ENCODE assay signal across 8 cellular contexts in genomic region chr4:15681372-15682339, GRCh38. TPM values are rescaled to one million over a fixed set of nuclear protein-coding genes. Genes with fewer than 3 reads are reported as not detected.
DNase-seq lines count a peak whose midpoint lies in the region; ATAC-seq, FAIRE-seq and TF ChIP-seq lines count a peak whose summit lies in the region.

Gene FAM200B (plus strand): TSS chr4:15681827. CDS start chr4:15686978, 5,151 bp downstream.

- H2AK5ac ChIP-seq in trophoblast cell (ENCODE audit: low read length): peak within 1 kb of the TSS; percentile 95

- no peaks in the 10 kb centered on the region for H3K9me3 Mint-ChIP-seq in T-cell

- intact Hi-C loops in cardiac septum (cut with DNase I): loop anchor here (1.0 kb wide), 1 partner anchor 26 kb away; the partner anchor contains the start of gene FBXL5
- intact Hi-C loops in transverse colon (cut with DNase I; ENCODE audit: low total_unique reads): no loop called here

- in situ Hi-C loops in transverse colon (cut with MboI; ENCODE audit: low pct_ligation_motif_present in 1 of 4, low pct_unique_long_range_greater_than_20kb in 1 of 4, low sequenced_read_pairs in 3 of 4): no loop called here

- no peaks in the 10 kb centered on the region for H3K9me3 ChIP-seq in trophoblast cell (ENCODE audit: insufficient read depth, low read depth, low read length)
- no peaks in the 10 kb centered on the region for H3K9me3 ChIP-seq in transverse colon

- H2AFZ ChIP-seq in trophoblast cell (ENCODE audit: insufficient read depth, low read length, poor library complexity): peak within 1 kb of the TSS; percentile 92

- peaks cover 38 to 40% (median 40%) of the 10 kb centered on the region in 3 donors for H3K4me1 Mint-ChIP-seq in T-cell

- H3K18ac ChIP-seq in trophoblast cell (ENCODE audit: low read length): peak within 1 kb of the TSS; percentile 97

- POLR2A ChIA-PET in T-cell (lab: Charles Lee): interaction anchor here (0.5 to 1.0 kb wide), 3 partner anchors 26 to 679 kb away, joined by 3 to 9 read pairs (median 4); partner anchors contain the start of gene CPEB2 (in 1 of the 2)

- H3K27ac Mint-ChIP-seq in T-cell: peak within 1 kb of the TSS; percentile 97 to 98

- H2BK12ac ChIP-seq in trophoblast cell (ENCODE audit: low read length): peak within 1 kb of the TSS; percentile 58

- ATAC-seq in HG02840 (IDR thresholded peaks at IDR 0.05; ENCODE audit: low FRiP score, unreplicated experiment) (peak; percentile 95), T-cell (replicated peaks in 1 of 4) (peak; percentile 95 to 99 (median 98))

- H4K91ac ChIP-seq in trophoblast cell (ENCODE audit: low read depth, low read length): peak within 1 kb of the TSS; percentile 98

- H3K27me3 ChIP-seq in trophoblast cell (ENCODE audit: insufficient read depth, low read length) (no peaks in the 10 kb centered on the region), transverse colon (no peaks in the 10 kb centered on the region)

- peak; percentile 65; the same call in 1 of the 2 replicates for TF ChIP-seq POLR2A in GM12891 (IDR thresholded peaks at IDR 0.05; ENCODE audit: low read depth, low read length)
- TF ChIP-seq POLR2A in transverse colon (IDR thresholded peaks at IDR 0.05): peak; percentile 96

- H3K27me3 Mint-ChIP-seq in T-cell: no peaks in the 10 kb centered on the region

- H3K27ac ChIP-seq in adipose tissue (ENCODE audit: low read depth, low read length) (peak within 1 kb of the TSS; percentile 70), trophoblast cell (ENCODE audit: low read depth, low read length) (peak within 1 kb of the TSS; percentile 99), transverse colon (peak within 1 kb of the TSS; percentile 92 to 97 (median 94))

- peak within 1 kb of the TSS; percentile 78 for H2BK120ac ChIP-seq in trophoblast cell (ENCODE audit: insufficient read depth, low read length, poor library complexity)

- peak within 1 kb of the TSS; percentile 98 for H3K14ac ChIP-seq in trophoblast cell (ENCODE audit: low read length)

- H3K4me1 ChIP-seq in trophoblast cell (ENCODE audit: control insufficient read depth in 1 of 2, insufficient read depth in 2 of 2, low read length in 2 of 2): peaks cover 2 to 8% of the 10 kb centered on the region in 2 experiments
- peaks cover 4 to 24% (median 21%) of the 10 kb centered on the region in 4 donors for H3K4me1 ChIP-seq in transverse colon

- H4K8ac ChIP-seq in trophoblast cell (ENCODE audit: low read depth, low read length): peak within 1 kb of the TSS; percentile 94

- H3K36me3 ChIP-seq in trophoblast cell (ENCODE audit: control insufficient read depth in 1 of 2, insufficient read depth in 2 of 2, low read length in 2 of 2): no peaks in the 10 kb centered on the region
- peaks cover 0 to 6% (median 0%) of the 10 kb centered on the region in 4 donors for H3K36me3 ChIP-seq in transverse colon

- TF ChIP-seq CTCF in transverse colon (IDR thresholded peaks at IDR 0.05): peak in 3 of 5 experiments; percentile 25 to 57 (median 49)

- peak; percentile 90 for DNase-seq in GM12891 (ENCODE audit: insufficient read length, low spot score)
- DNase-seq in NCI-H1436 treated with DMSO at 0.1 percent for 48 hours (lab: John Stamatoyannopoulos, UW): peak; percentile 59
- peak; percentile 82 to 98 (median 92) for DNase-seq in T-cell
- peak; percentile 100 for DNase-seq in cardiac septum (ENCODE audit: low spot score)
- DNase-seq in trophoblast cell: peak; percentile 99 to 100
- DNase-seq in transverse colon: peak; percentile 100

- peak within 1 kb of the TSS; percentile 86 for H3K4me3 ChIP-seq in trophoblast cell (ENCODE audit: low read depth, low read length)
- H3K4me3 ChIP-seq in transverse colon: peak within 1 kb of the TSS; percentile 58 to 70 (median 66)

- peaks cover 17% of the 10 kb centered on the region for H3K36me3 Mint-ChIP-seq in T-cell

- 0 to 1% (median 0%) methylated on average over 56 of the region's 56 CpGs for WGBS in adipose tissue, 3 donors
- no CpG with 5 or more reads among the region's 56 CpGs for WGBS in trophoblast cell (ENCODE audit: extremely low coverage, insufficient coverage, insufficient read length)
- 0% methylated on average over 3 to 54 of the region's 56 CpGs for WGBS in transverse colon (ENCODE audit: low coverage in 1 of 2), 2 donors

- peak within 1 kb of the TSS; percentile 99 for H3K4ac ChIP-seq in trophoblast cell (ENCODE audit: low read depth, low read length)

- peaks cover 11% of the 10 kb centered on the region for H3K79me1 ChIP-seq in trophoblast cell (ENCODE audit: low read length)

- peak within 1 kb of the TSS; percentile 94 for H2BK5ac ChIP-seq in trophoblast cell (ENCODE audit: low read depth, low read length, poor library complexity)

- FAIRE-seq in GM12891 (lab: Jason Lieb, UNC): peak; percentile 96

- peak within 1 kb of the TSS; percentile 52 for H3K4me2 ChIP-seq in trophoblast cell (ENCODE audit: low read length)

- peak within 1 kb of the TSS; percentile 78 for H4K12ac ChIP-seq in trophoblast cell (ENCODE audit: low read depth, low read length)

- H3K4me3 Mint-ChIP-seq in T-cell: peak within 1 kb of the TSS; percentile 97 to 100 (median 98)

- TF ChIP-seq EP300 in transverse colon (IDR thresholded peaks at IDR 0.05; ENCODE audit: low read depth): no peak

- CTCF ChIA-PET in T-cell (lab: Charles Lee): interaction anchor here (0.6 to 1.3 kb wide), 6 partner anchors 21 to 515 kb away, joined by 3 to 11 read pairs (median 4); partner anchors contain the start of genes BST1 (in 1 of the 2) and FBXL5 (in 1 of the 2)

- peak within 1 kb of the TSS; percentile 99 for H3K9ac ChIP-seq in trophoblast cell (ENCODE audit: low read length)

- no peak within 1 kb of the TSS for H3K23ac ChIP-seq in trophoblast cell (ENCODE audit: low read length)

- peaks cover 10% of the 10 kb centered on the region for H3K79me2 ChIP-seq in trophoblast cell (ENCODE audit: control insufficient read depth, insufficient read depth, low read length, poor library complexity)

TF ChIP-seq in GM12891, 5 proteins besides CTCF, POLR2A, EP300 and RAD21:
- TF ChIP-seq POU2F2 (IDR thresholded peaks at IDR 0.05; ENCODE audit: low read depth, low read length) (peak; percentile 58; the same call in 1 of the 2 replicates), TAF1 (IDR thresholded peaks at IDR 0.05; ENCODE audit: low read depth, low read length) (no peak; the same call in none of the 2 replicates), POLR2AphosphoS5 (IDR thresholded peaks at IDR 0.05; ENCODE audit: low read depth, low read length) (peak; percentile 58; the same call in 1 of the 2 replicates), PAX5 (IDR thresholded peaks at IDR 0.05; ENCODE audit: insufficient read depth, low read length, severe bottlenecking) (no peak), SPI1 (IDR thresholded peaks at IDR 0.05; ENCODE audit: low read depth, low read length) (peak; percentile 85)
TF ChIP-seq in GM12891: peak in this region for 3.

RNA-seq across cellular contexts. Expression of gene FAM200B, which starts in this region (rescaled TPM):
- polyA plus RNA-seq in GM12891 (2012; ENCODE audit: low read depth, missing spikeins): 19.7 TPM
- total RNA-seq in T-cell: 10 to 100 TPM; 19.1 to 29.4 (median 20.7) TPM
- 10 to 100 TPM; 20.6 to 64.9 (median 42.6) TPM for polyA plus RNA-seq in adipose tissue
- total RNA-seq in cardiac septum: 21.6 TPM
- 60.1 and 63.5 TPM in 2 replicates for polyA plus RNA-seq in trophoblast cell (2013)
- 10 to 100 TPM in 3 of 4 donors, 1 to 10 TPM in 1; 6.4 to 46.6 (median 28.0) TPM for total RNA-seq in transverse colon

Comparison
In these comparisons a context has a peak if more than half of its experiments do, and no peak if none do; other contexts are left out.
1. Peak in every context shown above with its lines: DNase-seq, ATAC-seq, H3K4me3 ChIP-seq and H3K27ac ChIP-seq.